Comparison of ENCODE assay signal across 28 cellular contexts in the genomic region with DNA sequence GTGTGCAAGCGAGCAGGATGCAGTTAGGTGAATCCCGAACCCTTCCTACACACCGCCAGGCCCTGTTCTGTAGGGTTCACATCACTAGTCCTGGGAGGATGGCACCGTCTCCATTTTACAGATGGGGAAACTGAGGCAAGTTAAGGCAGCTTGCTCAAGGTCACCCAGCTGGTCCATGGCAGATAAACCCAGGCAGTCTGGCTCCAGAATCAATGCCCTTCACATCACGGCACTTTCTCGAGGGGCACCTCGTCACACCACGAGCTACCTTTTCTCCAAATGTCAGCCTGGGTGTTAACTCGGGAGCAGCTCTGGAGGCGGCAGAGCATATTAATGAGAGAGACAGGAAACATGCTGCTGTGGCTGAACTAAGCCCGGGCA.
"Had no signal": no experiment of that assay in that cellular context is flagged by ENCODE, and none has a peak within 500 bp of the region (broad histone marks: within the 10 kb centered on the region; RNA-seq: fewer than 3 reads in every experiment).

No MANE protein-coding gene starts in this region.

- H3K27me3 Mint-ChIP-seq: activated CD8-positive, alpha-beta memory T cell treated with anti-CD3 and anti-CD28 coated beads, Interleukin-2, amount 10 ng/mL, durations not matched to agents 7 days and 5 days; activated naive CD8-positive, alpha-beta T cell; activated T-cell treated with anti-CD3 and anti-CD28 coated beads, Interleukin-2, amount 50 U/mL, for 24 hours; brain had no signal

- H3K4me3 ChIP-seq: cardiac muscle cell, MG63, SK-N-MC had no signal

- ATAC-seq: activated CD8-positive, alpha-beta memory T cell treated with anti-CD3 and anti-CD28 coated beads, Interleukin-2, amount 10 ng/mL, durations not matched to agents 7 days and 5 days; Right ventricle myocardium inferior had no signal

- H3K27me3 ChIP-seq: cardiac muscle cell, MG63 had no signal

- H3K9me3 ChIP-seq: MG63 had no signal

- H3K4me1 Mint-ChIP-seq: brain had no signal

- H3K9me3 Mint-ChIP-seq: activated T-cell treated with anti-CD3 and anti-CD28 coated beads, Interleukin-2, amount 50 U/mL, for 24 hours; activated T-helper 1 cell treated with anti-CD3 and anti-CD28 coated beads, Interleukin-12 subunit alpha, Interleukin-12 subunit beta, Interleukin-2, Interleukin-4 antibody, amounts not matched to agents 30 ng/mL and 10 ng/mL and 1 ng/mL, durations not matched to agents 14 hours and 24 hours and 36 hours; brain had no signal

- H3K27ac Mint-ChIP-seq: activated CD8-positive, alpha-beta memory T cell treated with anti-CD3 and anti-CD28 coated beads, Interleukin-2, amount 10 ng/mL, durations not matched to agents 7 days and 5 days; activated naive CD8-positive, alpha-beta T cell; activated T-helper 1 cell treated with anti-CD3 and anti-CD28 coated beads, Interleukin-12 subunit alpha, Interleukin-12 subunit beta, Interleukin-2, Interleukin-4 antibody, amounts not matched to agents 30 ng/mL and 10 ng/mL and 1 ng/mL, durations not matched to agents 14 hours and 24 hours and 36 hours; brain had no signal

- FAIRE-seq: astrocyte had no signal

- DNase-seq: activated CD4-positive, alpha-beta T cell treated with anti-CD3 and anti-CD28 coated beads for 48 hours; activated CD4-positive, alpha-beta T cell treated with anti-CD3 and anti-CD28 coated beads, Interleukin-2, amount 50 U/mL, for 4 hours; activated CD4-positive, CD25-positive, alpha-beta regulatory T cell treated with anti-CD3 and anti-CD28 coated beads, Interleukin-2, amount 50 U/mL, for 72 hours; activated CD8-positive, alpha-beta memory T cell treated with anti-CD3 and anti-CD28 coated beads, Interleukin-2, amount 10 ng/mL, durations not matched to agents 7 days and 5 days; activated effector memory CD4-positive, alpha-beta T cell treated with Interleukin-2 at 50 U/mL for 16 hours; activated naive CD4-positive, alpha-beta T cell; activated T-cell treated with anti-CD3 and anti-CD28 coated beads, Interleukin-2, amount 50 U/mL, for 24 hours; amygdala; cerebellar nuclear complex; MG63; MV-4-11; NCI-H1092 treated with DMSO at 0.1 percent for 48 hours; NCI-H1417 treated with DMSO at 0.1 percent for 48 hours; NCI-H1694; NCI-H2029; NCI-H2107; NCI-H2171 treated with DMSO at 0.1 percent for 48 hours; NCI-H226; NCI-H526; NCI-H82; T-helper 1 cell had no signal

- H3K4me3 Mint-ChIP-seq: activated CD8-positive, alpha-beta memory T cell treated with anti-CD3 and anti-CD28 coated beads, Interleukin-2, amount 10 ng/mL, durations not matched to agents 7 days and 5 days; activated naive CD8-positive, alpha-beta T cell; activated T-cell treated with anti-CD3 and anti-CD28 coated beads, Interleukin-2, amount 50 U/mL, for 24 hours; activated T-helper 1 cell treated with anti-CD3 and anti-CD28 coated beads, Interleukin-12 subunit alpha, Interleukin-12 subunit beta, Interleukin-2, Interleukin-4 antibody, amounts not matched to agents 30 ng/mL and 10 ng/mL and 1 ng/mL, durations not matched to agents 14 hours and 24 hours and 36 hours; brain had no signal

- H3K27ac ChIP-seq: cardiac muscle cell, SK-N-MC had no signal
